ENCODE assay signal across 1 cellular context in the genomic region with DNA sequence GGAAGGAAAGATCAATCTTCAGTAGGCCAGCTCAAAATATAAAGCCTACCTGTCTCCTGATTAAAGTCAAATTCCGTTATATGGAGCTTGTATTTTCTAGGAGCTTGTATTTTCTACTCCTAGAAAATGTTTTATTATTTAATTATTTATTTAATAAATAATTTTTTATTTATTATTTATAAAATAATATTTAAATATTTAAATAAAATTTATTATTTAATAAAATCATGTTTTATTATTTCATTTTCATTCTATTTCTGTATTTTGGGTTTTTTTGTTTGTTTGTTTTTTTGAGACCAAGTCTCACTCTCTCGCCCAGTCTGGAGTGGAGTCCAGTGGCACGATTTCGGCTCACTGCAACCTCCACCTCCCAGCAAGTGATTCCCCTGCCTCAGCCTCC.
A peak's percentile ranks its signal among the peaks of the same experiment; 100 is the strongest.
TF ChIP-seq lines count a peak whose summit lies in the region.

No MANE protein-coding gene starts in this region.

TF ChIP-seq in K562, 482 proteins besides CTCF, POLR2A, EP300 and RAD21:
- TF ChIP-seq FOXP1 (CRISPR knock-in tag; IDR thresholded peaks at IDR 0.05) (no peak), GABPA (tag; conservative IDR thresholded peaks at IDR 0.05; ENCODE audit: low read depth) (no peak), TCF7 (IDR thresholded peaks at IDR 0.05; ENCODE audit: borderline replicate concordance) (no peak), HNRNPH1 (optimal IDR thresholded peaks at IDR 0.05; ENCODE audit: low read depth, low read length) (no peak), PCBP2 (IDR thresholded peaks at IDR 0.05; ENCODE audit: low read depth, low read length, poor library complexity, severe bottlenecking) (peak; percentile 65), CCAR2 (IDR thresholded peaks at IDR 0.05; ENCODE audit: low read depth, low read length) (no peak), ZNF445 (CRISPR knock-in tag; IDR thresholded peaks at IDR 0.05; ENCODE audit: low read depth) (no peak), MYNN (IDR thresholded peaks at IDR 0.05) (no peak), MYNN (CRISPR knock-in tag; IDR thresholded peaks at IDR 0.05) (no peak), ZNF143 (CRISPR knock-in tag; IDR thresholded peaks at IDR 0.05) (no peak)
TF ChIP-seq in K562: peak in this region for 1.
